8 cellular contexts compared by ENCODE assay signal in the genomic region with DNA sequence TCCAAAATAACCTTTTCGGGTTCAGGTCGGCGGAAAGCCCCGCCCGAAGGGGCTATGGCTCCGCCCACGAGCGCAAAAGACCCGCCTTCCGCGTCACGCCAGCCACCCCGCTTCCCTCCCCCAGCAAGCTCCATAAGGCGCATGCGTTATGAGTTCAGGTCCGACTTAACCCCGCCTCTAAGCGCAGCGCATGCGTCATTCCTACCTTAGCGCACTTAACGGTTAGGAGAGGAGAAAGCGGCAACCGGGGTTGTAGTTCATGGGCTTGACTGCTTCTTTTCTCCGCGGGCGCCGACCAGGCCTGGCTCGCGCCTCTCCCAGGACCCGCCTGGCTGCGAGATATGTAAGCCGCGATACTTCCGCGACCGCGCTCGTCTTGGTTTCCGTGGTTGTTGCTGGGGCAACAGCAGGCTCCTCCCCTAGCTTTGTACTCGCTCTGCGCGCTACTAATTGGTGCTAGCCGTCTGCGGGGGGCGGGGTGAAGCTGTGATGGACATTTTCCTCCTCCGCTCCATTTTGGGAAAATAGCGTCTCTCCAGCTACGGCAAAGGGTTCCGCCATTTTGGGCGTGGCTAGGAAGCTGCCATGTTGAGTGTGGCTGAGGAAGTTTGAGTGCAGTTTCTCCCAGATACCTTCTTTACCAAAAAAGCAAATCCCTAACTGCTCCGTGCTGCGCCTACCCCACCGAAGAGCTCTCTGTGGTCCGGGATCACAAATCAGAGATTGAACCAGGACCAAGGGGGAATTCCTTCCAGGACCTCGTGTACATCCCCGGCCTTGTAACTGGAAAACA. TPM values are rescaled to one million over a fixed set of nuclear protein-coding genes. Genes with fewer than 3 reads are reported as not detected.
DNase-seq lines count a peak whose midpoint lies in the region; ATAC-seq, FAIRE-seq and TF ChIP-seq lines count a peak whose summit lies in the region.

Gene B9D2, minus strand, starts transcription at position 397 of the 793 bp plus-strand sequence. CDS start 630 bp downstream, outside the sequence.

- H3K27ac Mint-ChIP-seq in activated naive CD8-positive, alpha-beta T cell treated with anti-CD3 and anti-CD28 coated beads, Interleukin-2, amount 50 U/mL, for 24 hours, result peak within 1 kb of the TSS; percentile 99

- H3K36me3 ChIP-seq in pancreas (no peaks in the 10 kb centered on the region), tibial nerve (no peaks in the 10 kb centered on the region)

- H3K4me3 ChIP-seq in GM12864 (ENCODE audit: low read depth, low read length) (peak within 1 kb of the TSS; percentile 73), pancreas (peak within 1 kb of the TSS; percentile 46 to 73 (median 54)), tibial nerve (peak within 1 kb of the TSS; percentile 53 to 87 (median 86))

- H3K9me3 ChIP-seq in pancreas, result no peaks in the 10 kb centered on the region
- H3K9me3 ChIP-seq in tibial nerve, result no peaks in the 10 kb centered on the region

- ATAC-seq in HG02759 (IDR thresholded peaks at IDR 0.05; ENCODE audit: unreplicated experiment) (peak; percentile 84), Right ventricle myocardium superior (ENCODE audit: poor library complexity) (peak; percentile 97), pancreas (peak; percentile 91 to 95 (median 93))
- ATAC-seq in activated naive CD8-positive, alpha-beta T cell treated with anti-CD3 and anti-CD28 coated beads, Interleukin-2, amount 50 U/mL, for 24 hours, result peak; percentile 94

- H3K9me3 Mint-ChIP-seq in activated naive CD8-positive, alpha-beta T cell treated with anti-CD3 and anti-CD28 coated beads, Interleukin-2, amount 50 U/mL, for 24 hours, result no peaks in the 10 kb centered on the region

- DNase-seq in GM12864 (ENCODE audit: low read depth), result peak; percentile 97
- peak; percentile 98 to 99 (median 99) for DNase-seq in NCI-H1417 (lab: John Stamatoyannopoulos, UW)
- peak; percentile 88 to 95 for DNase-seq in SW 1271 (lab: John Stamatoyannopoulos, UW)
- peak; percentile 96 for DNase-seq in activated naive CD8-positive, alpha-beta T cell treated with anti-CD3 and anti-CD28 coated beads, Interleukin-2, amount 50 U/mL, for 24 hours
- DNase-seq in Right ventricle myocardium superior, result peak; percentile 99
- peak; percentile 94 to 99 (median 98) for DNase-seq in pancreas
- peak; percentile 97 to 98 for DNase-seq in tibial nerve (ENCODE audit: low spot score in 2 of 2)

- peak within 1 kb of the TSS; percentile 93 to 98 (median 96) for H3K27ac ChIP-seq in pancreas
- peak within 1 kb of the TSS; percentile 95 to 100 (median 98) for H3K27ac ChIP-seq in tibial nerve

- H3K27me3 ChIP-seq in pancreas (no peaks in the 10 kb centered on the region), tibial nerve (no peaks in the 10 kb centered on the region)

- peaks cover 4 to 26% (median 20%) of the 10 kb centered on the region in 3 donors for H3K4me1 ChIP-seq in pancreas
- peaks cover 0 to 21% (median 9%) of the 10 kb centered on the region in 4 donors for H3K4me1 ChIP-seq in tibial nerve

- H3K4me1 Mint-ChIP-seq in activated naive CD8-positive, alpha-beta T cell treated with anti-CD3 and anti-CD28 coated beads, Interleukin-2, amount 50 U/mL, for 24 hours, result peaks cover 32% of the 10 kb centered on the region

- FAIRE-seq in pancreas (lab: Jason Lieb, UNC), result peak; percentile 34

- TF ChIP-seq POLR2A in tibial nerve (IDR thresholded peaks at IDR 0.05), result peak; percentile 42 to 84

- peak; percentile 94 to 99 for TF ChIP-seq EP300 in tibial nerve (IDR thresholded peaks at IDR 0.05)

- no peak for TF ChIP-seq CTCF in GM12864 (IDR thresholded peaks at IDR 0.05; ENCODE audit: low read depth, low read length, missing control alignments)
- TF ChIP-seq CTCF in pancreas (IDR thresholded peaks at IDR 0.05), result no peak
- no peak for TF ChIP-seq CTCF in tibial nerve (IDR thresholded peaks at IDR 0.05)

- H3K4me3 Mint-ChIP-seq in activated naive CD8-positive, alpha-beta T cell treated with anti-CD3 and anti-CD28 coated beads, Interleukin-2, amount 50 U/mL, for 24 hours, result peak within 1 kb of the TSS; percentile 97

- H3K36me3 Mint-ChIP-seq in activated naive CD8-positive, alpha-beta T cell treated with anti-CD3 and anti-CD28 coated beads, Interleukin-2, amount 50 U/mL, for 24 hours (ENCODE audit: low read depth), result peaks cover 2% of the 10 kb centered on the region

- WGBS in pancreas, 2 donors, result 0 to 1% methylated on average over 56 to 57 of the region's 57 CpGs
- WGBS in tibial nerve, 2 donors, result 2% methylated on average over 51 to 54 of the region's 57 CpGs

- H3K27me3 Mint-ChIP-seq in activated naive CD8-positive, alpha-beta T cell treated with anti-CD3 and anti-CD28 coated beads, Interleukin-2, amount 50 U/mL, for 24 hours, result no peaks in the 10 kb centered on the region

- intact Hi-C loops in Right ventricle myocardium superior (cut with DNase I) (no loop called here), pancreas (cut with DNase I) (no loop called here)

RNA-seq across cellular contexts. Expression of gene B9D2, which starts in this region (rescaled TPM):
- total RNA-seq in Right ventricle myocardium superior, result 2.6 TPM
- 1 to 10 TPM; 1.5 to 5.7 (median 2.2) TPM for total RNA-seq in pancreas
- polyA plus RNA-seq in pancreas, result 1 to 10 TPM; 4.5 to 7.5 TPM
- 1 to 10 TPM in 3 of 4 donors, under 1 TPM in 1; 0.87 to 8.2 (median 3.6) TPM for total RNA-seq in tibial nerve

Comparison
In these comparisons a context has a peak if more than half of its experiments do, and no peak if none do; other contexts are left out.
1. Peak in every context shown above with its lines: DNase-seq, ATAC-seq, H3K4me3 ChIP-seq and H3K27ac ChIP-seq.